ENCODE assay signal across 19 cellular contexts in genomic region chr14:74977164-74977900, GRCh38. TPM values are rescaled to one million over a fixed set of nuclear protein-coding genes. Genes with fewer than 3 reads are reported as not detected.
"Had no signal": no experiment of that assay in that cellular context is flagged by ENCODE, and none has a peak within 500 bp of the region (broad histone marks: within the 10 kb centered on the region; RNA-seq: fewer than 3 reads in every experiment).

No MANE protein-coding gene starts in this region.

- DNase-seq: activated B cell treated with CpG ODN at 0.5 μM for 24 hours; activated CD4-positive, alpha-beta T cell treated with anti-CD3 and anti-CD28 coated beads for 48 hours; activated CD8-positive, alpha-beta memory T cell treated with anti-CD3 and anti-CD28 coated beads for 24 hours; activated naive CD4-positive, alpha-beta T cell; activated naive CD8-positive, alpha-beta T cell treated with anti-CD3 and anti-CD28 coated beads for 36 hours; amniotic stem cell; dermis blood vessel endothelial cell; ovary; psoas muscle; right cardiac atrium; stimulated activated naive CD8-positive, alpha-beta T cell treated with anti-CD3 and anti-CD28 coated beads, Interleukin-15, Interleukin-2, amounts not matched to agents 100 U/mL and 50 U/mL, for 24 hours; substantia nigra; upper lobe of left lung had no signal

- H3K4me3 Mint-ChIP-seq: activated B cell treated with CpG ODN at 0.5 μM for 24 hours; activated naive CD8-positive, alpha-beta T cell treated with anti-CD3 and anti-CD28 coated beads for 36 hours; activated T-helper 1 cell treated with anti-CD3 and anti-CD28 coated beads, Interleukin-12 subunit alpha, Interleukin-12 subunit beta, Interleukin-2, Interleukin-4 antibody, amounts not matched to agents 30 ng/mL and 10 ng/mL and 1 ng/mL, durations not matched to agents 14 hours and 24 hours and 36 hours had no signal

- H3K9me3 Mint-ChIP-seq: activated B cell treated with CpG ODN at 0.5 μM for 24 hours; activated naive CD8-positive, alpha-beta T cell treated with anti-CD3 and anti-CD28 coated beads for 36 hours; activated T-helper 1 cell treated with anti-CD3 and anti-CD28 coated beads, Interleukin-12 subunit alpha, Interleukin-12 subunit beta, Interleukin-2, Interleukin-4 antibody, amounts not matched to agents 30 ng/mL and 10 ng/mL and 1 ng/mL, durations not matched to agents 14 hours and 24 hours and 36 hours; mesothelial cell of epicardium had no signal

- H3K36me3 ChIP-seq: cardiac muscle cell, ovary, upper lobe of left lung had no signal

- H3K9me3 ChIP-seq: ovary, psoas muscle, upper lobe of left lung had no signal

- H3K36me3 Mint-ChIP-seq: activated naive CD8-positive, alpha-beta T cell treated with anti-CD3 and anti-CD28 coated beads for 36 hours; mesothelial cell of epicardium had no signal

- H3K27me3 ChIP-seq: cardiac muscle cell, ovary, upper lobe of left lung had no signal

- ATAC-seq: psoas muscle; right cardiac atrium; stimulated activated naive CD8-positive, alpha-beta T cell treated with anti-CD3 and anti-CD28 coated beads, Interleukin-15, Interleukin-2, amounts not matched to agents 100 U/mL and 50 U/mL, for 24 hours had no signal

- H3K4me3 ChIP-seq: cardiac muscle cell, lung, ovary, psoas muscle, skin epidermis, upper lobe of left lung had no signal

- H3K27me3 Mint-ChIP-seq: activated B cell treated with CpG ODN at 0.5 μM for 24 hours; activated naive CD8-positive, alpha-beta T cell treated with anti-CD3 and anti-CD28 coated beads for 36 hours had no signal

- H3K27ac Mint-ChIP-seq: activated B cell treated with CpG ODN at 0.5 μM for 24 hours; activated naive CD8-positive, alpha-beta T cell treated with anti-CD3 and anti-CD28 coated beads for 36 hours; activated T-helper 1 cell treated with anti-CD3 and anti-CD28 coated beads, Interleukin-12 subunit alpha, Interleukin-12 subunit beta, Interleukin-2, Interleukin-4 antibody, amounts not matched to agents 30 ng/mL and 10 ng/mL and 1 ng/mL, durations not matched to agents 14 hours and 24 hours and 36 hours had no signal

- H3K27ac ChIP-seq: cardiac muscle cell, ovary, psoas muscle, upper lobe of left lung had no signal

- H3K4me1 Mint-ChIP-seq: activated B cell treated with CpG ODN at 0.5 μM for 24 hours; activated naive CD8-positive, alpha-beta T cell treated with anti-CD3 and anti-CD28 coated beads for 36 hours had no signal

RNA-seq across cellular contexts. Expression of gene PGF, which starts 21.9 kb away (rescaled TPM):
- total RNA-seq: activated B cell treated with CpG ODN at 0.5 μM for 24 hours had no signal
- polyA plus RNA-seq: neural cell had no signal
